In genomic region chr19:48471836-48472235, GRCh38 we compare ENCODE assay signal across 16 cellular contexts. TPM values are rescaled to one million over a fixed set of nuclear protein-coding genes. Genes with fewer than 3 reads are reported as not detected.
"Had no signal": no experiment of that assay in that cellular context is flagged by ENCODE, and none has a peak within 500 bp of the region (broad histone marks: within the 10 kb centered on the region; RNA-seq: fewer than 3 reads in every experiment).

No MANE protein-coding gene starts in this region.

- H3K9me3 ChIP-seq: ascending aorta, gastroesophageal sphincter, left lung, mucosa of descending colon, tibial nerve had no signal

- H3K27me3 Mint-ChIP-seq: activated T-helper 17 cell treated with anti-CD3 and anti-CD28 coated beads, Interleukin-2, amount 50 U/mL, for 72 hours; naive thymus-derived CD4-positive, alpha-beta T cell; stimulated activated naive B cell treated with anti-CD40 and anti-IgM and Interleukin-4, amounts not matched to agents 10 μg/mL and 1 μg/mL and 100 μg/mL, for 72 hours had no signal

- H3K4me3 ChIP-seq: ascending aorta, gastroesophageal sphincter, hepatocyte, left lung, mucosa of descending colon, SK-N-MC, tibial nerve had no signal

- H3K27ac Mint-ChIP-seq: stimulated activated naive B cell treated with anti-CD40 and anti-IgM and Interleukin-4, amounts not matched to agents 10 μg/mL and 1 μg/mL and 100 μg/mL, for 72 hours had no signal

- DNase-seq: activated CD4-positive, alpha-beta T cell treated with anti-CD3 and anti-CD28 coated beads, Interleukin-2, amount 50 U/mL, for 48 hours; activated CD4-positive, CD25-positive, alpha-beta regulatory T cell treated with anti-CD3 and anti-CD28 coated beads, Interleukin-2, amount 50 U/mL, for 72 hours; activated naive CD4-positive, alpha-beta T cell treated with Interleukin-2 at 50 U/mL for 16 hours; islet precursor cell; left lung; naive thymus-derived CD4-positive, alpha-beta T cell; posterior cingulate gyrus; stimulated activated naive B cell treated with anti-CD40 and anti-IgM and Interleukin-4, amounts not matched to agents 10 μg/mL and 1 μg/mL and 100 μg/mL, for 72 hours had no signal

- H3K27me3 ChIP-seq: ascending aorta, gastroesophageal sphincter, hepatocyte, left lung, tibial nerve had no signal

- H3K4me2 ChIP-seq: hepatocyte had no signal

- H2AFZ ChIP-seq: hepatocyte had no signal

- H3K27ac ChIP-seq: ascending aorta, gastroesophageal sphincter, hepatocyte, left lung, SK-N-MC, tibial nerve had no signal

- H3K9me3 Mint-ChIP-seq: activated T-helper 17 cell treated with anti-CD3 and anti-CD28 coated beads, Interleukin-2, amount 50 U/mL, for 72 hours; naive thymus-derived CD4-positive, alpha-beta T cell; stimulated activated naive B cell treated with anti-CD40 and anti-IgM and Interleukin-4, amounts not matched to agents 10 μg/mL and 1 μg/mL and 100 μg/mL, for 72 hours had no signal

- ATAC-seq: activated T-helper 17 cell treated with anti-CD3 and anti-CD28 coated beads, Interleukin-2, amount 50 U/mL, for 72 hours; gastroesophageal sphincter; left lung; mucosa of descending colon; naive thymus-derived CD4-positive, alpha-beta T cell; stimulated activated naive B cell treated with anti-CD40 and anti-IgM and Interleukin-4, amounts not matched to agents 10 μg/mL and 1 μg/mL and 100 μg/mL, for 72 hours had no signal

RNA-seq across cellular contexts. Expression of gene LMTK3, which starts 39.8 kb away (rescaled TPM):
- total RNA-seq: subcutaneous adipose tissue had no signal
